ENCODE assay signal across 8 cellular contexts in genomic region chr17:21513012-21513570, GRCh38.
DNase-seq lines count a peak whose midpoint lies in the region; ATAC-seq and TF ChIP-seq lines count a peak whose summit lies in the region.

No MANE protein-coding gene starts in this region.

- no peaks in the 10 kb centered on the region for H3K36me3 ChIP-seq in brain microvascular endothelial cell (replicated peaks)

- H3K4me3 ChIP-seq in brain microvascular endothelial cell (ENCODE audit: low read depth, low read length) = peak overlapping the region; percentile 12

- no peak overlapping the region for H3K27ac ChIP-seq in VCaP
- H3K27ac ChIP-seq in brain microvascular endothelial cell = no peak overlapping the region

- in situ Hi-C loops in brain microvascular endothelial cell (cut with HindIII; ENCODE audit: low pct_ligation_motif_present, low sequenced_read_pairs) = no loop called here

- ATAC-seq in GM18907 (IDR thresholded peaks at IDR 0.05; ENCODE audit: unreplicated experiment) (peak; percentile 68), GM18873 (IDR thresholded peaks at IDR 0.05; ENCODE audit: low FRiP score, unreplicated experiment) (no peak)

- no peaks in the 10 kb centered on the region for H3K27me3 ChIP-seq in brain microvascular endothelial cell (replicated peaks)

- peak; percentile 84 for TF ChIP-seq CTCF in VCaP (conservative IDR thresholded peaks at IDR 0.05)
- TF ChIP-seq CTCF in brain microvascular endothelial cell (IDR thresholded peaks at IDR 0.05; ENCODE audit: low read depth, low read length, missing control alignments) = peak; percentile 83

- peak; percentile 91 for DNase-seq in AG08395 (ENCODE audit: low spot score)
- peak; percentile 52 for DNase-seq in NCI-H1694 (lab: John Stamatoyannopoulos, UW)
- peak; percentile 50 for DNase-seq in brain microvascular endothelial cell
- peak; percentile 94 for DNase-seq in iPS-NIHi7 (ENCODE audit: extremely low spot score)
- DNase-seq in smooth muscle cell of the brain vasculature (ENCODE audit: low read depth, low spot score) = peak; percentile 35

Comparison
In these comparisons a context has a peak if more than half of its experiments do, and no peak if none do; other contexts are left out.
1. DNase-seq: peak in every context shown above with its lines; median percentile 94 in iPS-NIHi7; 91 in AG08395; 52 in NCI-H1694; 50 in brain microvascular endothelial cell; 35 in smooth muscle cell of the brain vasculature.